ENCODE assay signal across 11 cellular contexts in the genomic region with DNA sequence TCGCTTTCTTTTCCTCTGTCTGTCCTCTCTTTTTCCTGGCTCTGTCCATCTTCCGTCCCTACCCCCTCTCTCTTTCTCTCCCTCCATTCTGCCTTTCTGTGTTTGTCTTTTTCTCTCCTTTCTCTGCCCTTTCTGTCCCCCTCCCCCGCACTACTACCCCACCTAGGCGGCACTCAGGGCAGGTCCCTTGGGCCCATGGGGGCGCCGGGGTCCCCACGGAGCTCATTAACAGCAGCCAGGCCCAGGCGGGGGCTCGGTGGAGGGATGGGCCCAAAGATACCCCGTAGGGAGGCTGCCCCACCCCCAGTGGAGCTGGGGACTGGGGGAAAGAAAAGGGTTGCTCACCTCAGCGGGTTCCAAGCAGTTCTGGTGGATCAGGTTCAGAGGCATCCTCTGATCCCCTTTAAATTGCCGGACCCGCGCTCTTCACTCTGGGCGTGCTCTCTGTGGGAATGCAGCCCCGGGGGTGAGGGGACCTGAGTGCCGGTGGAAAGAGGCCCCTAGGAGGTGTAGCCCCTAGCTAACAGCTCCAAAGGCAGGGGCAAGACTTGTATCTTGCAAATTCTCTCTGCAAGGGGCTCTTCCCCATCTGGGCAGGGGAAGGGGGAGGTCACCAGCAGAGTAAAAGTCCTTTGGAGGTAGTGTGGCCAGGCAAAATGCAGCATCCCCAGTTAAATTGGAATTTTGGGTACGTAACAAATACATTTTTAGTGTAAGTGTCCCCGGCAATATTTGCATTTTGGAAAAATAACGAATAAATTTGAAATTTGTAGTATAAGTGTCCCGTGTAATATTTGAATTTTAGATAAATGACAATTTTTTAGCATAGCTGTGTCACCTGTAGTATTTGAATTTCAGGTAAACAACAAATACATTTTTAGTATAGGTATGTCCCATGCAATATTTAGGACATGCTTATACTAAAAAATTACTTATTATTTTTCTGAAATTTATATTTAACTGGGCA. TPM values are rescaled to one million over a fixed set of nuclear protein-coding genes. Genes with fewer than 3 reads are reported as not detected.
DNase-seq lines count a peak whose midpoint lies in the region; ATAC-seq and TF ChIP-seq lines count a peak whose summit lies in the region.
"Had no signal": no experiment of that assay in that cellular context is flagged by ENCODE, and none has a peak within 500 bp of the region (broad histone marks: within the 10 kb centered on the region; RNA-seq: fewer than 3 reads in every experiment).

No MANE protein-coding gene starts in this region.

- H3K4me1 Mint-ChIP-seq in activated CD4-positive, alpha-beta T cell treated with anti-CD3 and anti-CD28 coated beads, Interleukin-2, amount 10 ng/mL, durations not matched to agents 24 days and 14 days: peaks cover 9% of the 10 kb centered on the region
- H3K4me1 Mint-ChIP-seq in activated CD4-positive, alpha-beta T cell treated with anti-CD3 and anti-CD28 coated beads for 36 hours: peaks cover 18% of the 10 kb centered on the region
- peaks cover 58% of the 10 kb centered on the region for H3K4me1 Mint-ChIP-seq in WTC11
- peaks cover 9% of the 10 kb centered on the region for H3K4me1 Mint-ChIP-seq in glutamatergic neuron (ENCODE audit: low read depth, unreplicated experiment)

- H3K9me3 Mint-ChIP-seq in activated CD4-positive, alpha-beta T cell treated with anti-CD3 and anti-CD28 coated beads, Interleukin-2, amount 10 ng/mL, durations not matched to agents 24 days and 14 days: peaks cover 4% of the 10 kb centered on the region
- no peaks in the 10 kb centered on the region for H3K9me3 Mint-ChIP-seq in activated CD4-positive, alpha-beta T cell treated with anti-CD3 and anti-CD28 coated beads for 36 hours (ENCODE audit: low read depth)
- H3K9me3 Mint-ChIP-seq in WTC11 (no peaks in the 10 kb centered on the region), glutamatergic neuron (ENCODE audit: unreplicated experiment) (peaks cover 10% of the 10 kb centered on the region)

- H3K36me3 ChIP-seq in skeletal muscle satellite cell (ENCODE audit: insufficient read depth, low read length): no peaks in the 10 kb centered on the region
- H3K36me3 ChIP-seq: uterus had no signal

- no peak for ATAC-seq in activated CD4-positive, alpha-beta T cell treated with anti-CD3 and anti-CD28 coated beads for 36 hours
- ATAC-seq in WTC11: peak; percentile 5
- ATAC-seq in HG03135 (IDR thresholded peaks at IDR 0.05; ENCODE audit: unreplicated experiment): no peak

- no peak overlapping the region for H3K9ac ChIP-seq in skeletal muscle satellite cell (ENCODE audit: low read depth, low read length)

- peak overlapping the region; percentile 23 for H3K4me3 Mint-ChIP-seq in activated CD4-positive, alpha-beta T cell treated with anti-CD3 and anti-CD28 coated beads, Interleukin-2, amount 10 ng/mL, durations not matched to agents 24 days and 14 days
- H3K4me3 Mint-ChIP-seq in activated CD4-positive, alpha-beta T cell treated with anti-CD3 and anti-CD28 coated beads for 36 hours: no peak overlapping the region
- peak overlapping the region; percentile 72 for H3K4me3 Mint-ChIP-seq in WTC11
- peak overlapping the region; percentile 89 for H3K4me3 Mint-ChIP-seq in glutamatergic neuron (ENCODE audit: unreplicated experiment)

- no peak overlapping the region for H3K4me3 ChIP-seq in skeletal muscle satellite cell (ENCODE audit: low read length)

- POLR2A ChIA-PET in activated CD4-positive, alpha-beta T cell treated with anti-CD3 and anti-CD28 coated beads for 36 hours (lab: Charles Lee): interaction anchor here (0.7 kb wide), 1 partner anchor 58 kb away, joined by 8 read pairs; no protein-coding TSS in a partner anchor
- POLR2A ChIA-PET in WTC11 (lab: Charles Lee): interaction anchor here (0.6 to 0.7 kb wide), 2 partner anchors 20 to 48 kb away, joined by 3 read pairs; no protein-coding TSS in a partner anchor

- no peaks in the 10 kb centered on the region for H3K9me3 ChIP-seq in skeletal muscle satellite cell (replicated peaks; ENCODE audit: low read length)
- H3K9me3 ChIP-seq: uterus had no signal

- DNase-seq in activated CD4-positive, alpha-beta T cell treated with anti-CD3 and anti-CD28 coated beads, Interleukin-2, amount 10 ng/mL, durations not matched to agents 24 days and 14 days: no peak
- no peak for DNase-seq in activated CD4-positive, alpha-beta T cell treated with anti-CD3 and anti-CD28 coated beads for 36 hours
- DNase-seq in WTC11 (ENCODE audit: low spot score) (peak; percentile 53), glutamatergic neuron (peak; percentile 44), cerebellum (ENCODE audit: low spot score) (no peak)
- DNase-seq in activated CD4-positive, alpha-beta T cell treated with anti-CD3 and anti-CD28 coated beads for 1 hour: no peak
- DNase-seq: activated CD4-positive, alpha-beta T cell treated with anti-CD3 and anti-CD28 coated beads for 48 hours; NCI-H1930; uterus had no signal

- H3K27me3 Mint-ChIP-seq in activated CD4-positive, alpha-beta T cell treated with anti-CD3 and anti-CD28 coated beads, Interleukin-2, amount 10 ng/mL, durations not matched to agents 24 days and 14 days: peaks cover 78% of the 10 kb centered on the region
- peaks cover 81% of the 10 kb centered on the region for H3K27me3 Mint-ChIP-seq in activated CD4-positive, alpha-beta T cell treated with anti-CD3 and anti-CD28 coated beads for 36 hours
- H3K27me3 Mint-ChIP-seq in WTC11 (ENCODE audit: low read depth) (peaks cover 96% of the 10 kb centered on the region), glutamatergic neuron (ENCODE audit: unreplicated experiment) (peaks cover 44% of the 10 kb centered on the region)

- H3K36me3 Mint-ChIP-seq in activated CD4-positive, alpha-beta T cell treated with anti-CD3 and anti-CD28 coated beads, Interleukin-2, amount 10 ng/mL, durations not matched to agents 24 days and 14 days (ENCODE audit: low read depth): peaks cover 8% of the 10 kb centered on the region
- H3K36me3 Mint-ChIP-seq in activated CD4-positive, alpha-beta T cell treated with anti-CD3 and anti-CD28 coated beads for 36 hours (ENCODE audit: low read depth): no peaks in the 10 kb centered on the region
- H3K36me3 Mint-ChIP-seq in WTC11: no peaks in the 10 kb centered on the region
- H3K36me3 Mint-ChIP-seq in glutamatergic neuron (ENCODE audit: unreplicated experiment): peaks cover 9% of the 10 kb centered on the region

- TF ChIP-seq CTCF in WTC11 (IDR thresholded peaks at IDR 0.05) (no peak), glutamatergic neuron (IDR thresholded peaks at IDR 0.05; ENCODE audit: partially characterized antibody, unreplicated experiment) (no peak)

- H3K4me1 ChIP-seq in skeletal muscle satellite cell (ENCODE audit: control insufficient read depth, insufficient read depth, low read length): no peaks in the 10 kb centered on the region

- peak overlapping the region; percentile 79 for H3K27ac Mint-ChIP-seq in activated CD4-positive, alpha-beta T cell treated with anti-CD3 and anti-CD28 coated beads, Interleukin-2, amount 10 ng/mL, durations not matched to agents 24 days and 14 days
- no peak overlapping the region for H3K27ac Mint-ChIP-seq in activated CD4-positive, alpha-beta T cell treated with anti-CD3 and anti-CD28 coated beads for 36 hours
- H3K27ac Mint-ChIP-seq in WTC11 (no peak overlapping the region), glutamatergic neuron (ENCODE audit: unreplicated experiment) (peak overlapping the region; percentile 40)

- H3K27me3 ChIP-seq in skeletal muscle satellite cell (ENCODE audit: control insufficient read depth, insufficient read depth, low read length): peaks cover 9% of the 10 kb centered on the region

- intact Hi-C loops in activated CD4-positive, alpha-beta T cell treated with anti-CD3 and anti-CD28 coated beads, Interleukin-2, amount 10 ng/mL, durations not matched to agents 24 days and 14 days (cut with micrococcal nuclease): loop anchor here (2.0 to 10.0 kb wide), 2 partner anchors 18 to 486 kb away; a partner anchor contains a TSS
- intact Hi-C loops in activated CD4-positive, alpha-beta T cell treated with anti-CD3 and anti-CD28 coated beads for 36 hours (cut with DNase I, micrococcal nuclease): no loop called here

- H3K4me2 ChIP-seq in skeletal muscle satellite cell (ENCODE audit: low read length): peak overlapping the region; percentile 73

- CTCF ChIA-PET in activated CD4-positive, alpha-beta T cell treated with anti-CD3 and anti-CD28 coated beads for 36 hours (lab: Charles Lee): interaction anchor here (0.8 to 1.6 kb wide), 2 partner anchors 22 kb away, joined by 3 to 4 read pairs; no protein-coding TSS in a partner anchor
- CTCF ChIA-PET in WTC11 (lab: Charles Lee): interaction anchor here (1.3 to 3.9 kb wide), 3 partner anchors 20 to 619 kb away, joined by 4 to 23 read pairs (median 7); no protein-coding TSS in a partner anchor

TF ChIP-seq in WTC11, 78 proteins besides CTCF, POLR2A, EP300 and RAD21 (continues in another document):
- TF ChIP-seq, protein P1, sequence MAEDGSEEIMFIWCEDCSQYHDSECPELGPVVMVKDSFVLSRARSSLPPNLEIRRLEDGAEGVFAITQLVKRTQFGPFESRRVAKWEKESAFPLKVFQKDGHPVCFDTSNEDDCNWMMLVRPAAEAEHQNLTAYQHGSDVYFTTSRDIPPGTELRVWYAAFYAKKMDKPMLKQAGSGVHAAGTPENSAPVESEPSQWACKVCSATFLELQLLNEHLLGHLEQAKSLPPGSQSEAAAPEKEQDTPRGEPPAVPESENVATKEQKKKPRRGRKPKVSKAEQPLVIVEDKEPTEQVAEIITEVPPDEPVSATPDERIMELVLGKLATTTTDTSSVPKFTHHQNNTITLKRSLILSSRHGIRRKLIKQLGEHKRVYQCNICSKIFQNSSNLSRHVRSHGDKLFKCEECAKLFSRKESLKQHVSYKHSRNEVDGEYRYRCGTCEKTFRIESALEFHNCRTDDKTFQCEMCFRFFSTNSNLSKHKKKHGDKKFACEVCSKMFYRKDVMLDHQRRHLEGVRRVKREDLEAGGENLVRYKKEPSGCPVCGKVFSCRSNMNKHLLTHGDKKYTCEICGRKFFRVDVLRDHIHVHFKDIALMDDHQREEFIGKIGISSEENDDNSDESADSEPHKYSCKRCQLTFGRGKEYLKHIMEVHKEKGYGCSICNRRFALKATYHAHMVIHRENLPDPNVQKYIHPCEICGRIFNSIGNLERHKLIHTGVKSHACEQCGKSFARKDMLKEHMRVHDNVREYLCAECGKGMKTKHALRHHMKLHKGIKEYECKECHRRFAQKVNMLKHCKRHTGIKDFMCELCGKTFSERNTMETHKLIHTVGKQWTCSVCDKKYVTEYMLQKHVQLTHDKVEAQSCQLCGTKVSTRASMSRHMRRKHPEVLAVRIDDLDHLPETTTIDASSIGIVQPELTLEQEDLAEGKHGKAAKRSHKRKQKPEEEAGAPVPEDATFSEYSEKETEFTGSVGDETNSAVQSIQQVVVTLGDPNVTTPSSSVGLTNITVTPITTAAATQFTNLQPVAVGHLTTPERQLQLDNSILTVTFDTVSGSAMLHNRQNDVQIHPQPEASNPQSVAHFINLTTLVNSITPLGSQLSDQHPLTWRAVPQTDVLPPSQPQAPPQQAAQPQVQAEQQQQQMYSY (CRISPR knock-in tag; IDR thresholded peaks at IDR 0.05): no peak

RNA-seq across cellular contexts. Expression of a gene that starts 7.4 kb away (rescaled TPM):
- total RNA-seq in activated CD4-positive, alpha-beta T cell treated with anti-CD3 and anti-CD28 coated beads, Interleukin-2, amount 10 ng/mL, durations not matched to agents 24 days and 14 days: not detected in 2 replicates
- not detected for total RNA-seq in activated CD4-positive, alpha-beta T cell treated with anti-CD3 and anti-CD28 coated beads for 36 hours
- total RNA-seq in WTC11 (2021): 0.42 to 0.50 TPM in 2 of 3 replicates, not detected in the other
- 6.7 TPM for total RNA-seq in glutamatergic neuron (ENCODE audit: unreplicated experiment)
- total RNA-seq in skeletal muscle satellite cell (2012; rRNA removed): not detected in 2 replicates
- 0.64 TPM for total RNA-seq in cerebellum

Comparison
In these comparisons a context has a peak if more than half of its experiments do, and no peak if none do; other contexts are left out.
1. H3K27ac Mint-ChIP-seq: peak in activated CD4-positive, alpha-beta T cell treated with anti-CD3 and anti-CD28 coated beads, Interleukin-2, amount 10 ng/mL, durations not matched to agents 24 days and 14 days (single experiment) and glutamatergic neuron (single experiment); none in activated CD4-positive, alpha-beta T cell treated with anti-CD3 and anti-CD28 coated beads for 36 hours (single experiment) and WTC11 (single experiment).
2. DNase-seq: peak in WTC11 (single experiment) and glutamatergic neuron (single experiment); none in activated CD4-positive, alpha-beta T cell treated with anti-CD3 and anti-CD28 coated beads, Interleukin-2, amount 10 ng/mL, durations not matched to agents 24 days and 14 days (single experiment), activated CD4-positive, alpha-beta T cell treated with anti-CD3 and anti-CD28 coated beads for 36 hours (single experiment), cerebellum (single experiment) and activated CD4-positive, alpha-beta T cell treated with anti-CD3 and anti-CD28 coated beads for 1 hour (single experiment).